In genomic region chr12:123897221-123897620, GRCh38 we compare ENCODE assay signal across 19 cellular contexts.
DNase-seq lines count a peak whose midpoint lies in the region; ATAC-seq, FAIRE-seq and TF ChIP-seq lines count a peak whose summit lies in the region.
"Had no signal": no experiment of that assay in that cellular context is flagged by ENCODE, and none has a peak within 500 bp of the region (broad histone marks: within the 10 kb centered on the region; RNA-seq: fewer than 3 reads in every experiment).

No MANE protein-coding gene starts in this region.

- no peaks in the 10 kb centered on the region for H3K36me3 ChIP-seq in kidney epithelial cell (ENCODE audit: control insufficient read depth, insufficient read depth, low read length)
- no peaks in the 10 kb centered on the region for H3K36me3 ChIP-seq in small intestine (ENCODE audit: control insufficient read depth in 2 of 2, insufficient read depth in 2 of 2, low read length in 2 of 2)
- no peaks in the 10 kb centered on the region for H3K36me3 ChIP-seq in right atrium auricular region
- H3K36me3 ChIP-seq: esophagus squamous epithelium had no signal

- ATAC-seq in GM21529 (IDR thresholded peaks at IDR 0.05; ENCODE audit: unreplicated experiment): no peak
- ATAC-seq: Right ventricle myocardium inferior had no signal

- H3K27me3 ChIP-seq in kidney epithelial cell (ENCODE audit: control insufficient read depth, insufficient read depth, low read length): no peaks in the 10 kb centered on the region
- H3K27me3 ChIP-seq in small intestine (ENCODE audit: control insufficient read depth in 2 of 2, insufficient read depth in 2 of 2, low read length in 2 of 2): no peaks in the 10 kb centered on the region
- no peaks in the 10 kb centered on the region for H3K27me3 ChIP-seq in right atrium auricular region

- TF ChIP-seq CTCF in AG09309 (IDR thresholded peaks at IDR 0.05; ENCODE audit: control insufficient read depth, insufficient read depth, low read depth, low read length, missing control alignments) (no peak), astrocyte of the spinal cord (IDR thresholded peaks at IDR 0.05; ENCODE audit: low read depth, low read length) (no peak), kidney epithelial cell (IDR thresholded peaks at IDR 0.05; ENCODE audit: insufficient read depth, low read length, poor library complexity, severe bottlenecking) (no peak), right atrium auricular region (IDR thresholded peaks at IDR 0.05) (no peak)

- in situ Hi-C loops in astrocyte of the spinal cord (cut with HindIII; ENCODE audit: low sequenced_read_pairs): no loop called here

- H3K9me3 ChIP-seq in small intestine (ENCODE audit: control insufficient read depth, low read depth) (no peaks in the 10 kb centered on the region), right atrium auricular region (no peaks in the 10 kb centered on the region)
- H3K9me3 ChIP-seq: esophagus squamous epithelium had no signal

- no peak overlapping the region for H3K27ac ChIP-seq in small intestine (ENCODE audit: low read depth in 1 of 2, low read length in 1 of 2)
- no peak overlapping the region for H3K27ac ChIP-seq in right atrium auricular region
- H3K27ac ChIP-seq: C4-2B, esophagus squamous epithelium, parathyroid adenoma had no signal

- DNase-seq in AG09309 (ENCODE audit: low read depth) (peak; percentile 61), LoVo (ENCODE audit: low spot score) (peak; percentile 73), astrocyte of the spinal cord (ENCODE audit: low read depth, low spot score) (peak; percentile 80), kidney epithelial cell (ENCODE audit: low read depth) (peak; percentile 49), small intestine (no peak), right atrium auricular region (ENCODE audit: low spot score) (no peak)
- DNase-seq in activated CD8-positive, alpha-beta memory T cell treated with anti-CD3 and anti-CD28 coated beads, Interleukin-2, amount 50 U/mL, for 48 hours: no peak
- DNase-seq: activated naive CD4-positive, alpha-beta T cell treated with Interleukin-2 at 50 U/mL for 16 hours; esophagus squamous epithelium; H7; NCI-H1436 treated with DMSO at 0.1 percent for 48 hours; NCI-H69; stimulated activated CD4-positive, alpha-beta T cell treated with anti-CD3 and anti-CD28 coated beads, Interleukin-1b, Interleukin-23, amount 100 ng/mL, for 48 hours had no signal

- H3K4me3 ChIP-seq in AG09309 (ENCODE audit: control insufficient read depth, low read depth, low read length) (peak overlapping the region; percentile 24), astrocyte of the spinal cord (ENCODE audit: low read depth, low read length) (no peak overlapping the region), kidney epithelial cell (ENCODE audit: low read depth, low read length) (no peak overlapping the region), small intestine (ENCODE audit: low read depth in 1 of 2, low read length in 2 of 2) (no peak overlapping the region), right atrium auricular region (no peak overlapping the region)
- H3K4me3 ChIP-seq: esophagus squamous epithelium had no signal

- H3K4me1 ChIP-seq in small intestine (ENCODE audit: control insufficient read depth in 2 of 2, insufficient read depth in 1 of 2, low read depth in 1 of 2, low read length in 1 of 2) (no peaks in the 10 kb centered on the region), right atrium auricular region (no peaks in the 10 kb centered on the region)
- H3K4me1 ChIP-seq: esophagus squamous epithelium, parathyroid adenoma had no signal

- FAIRE-seq in small intestine (lab: Jason Lieb, UNC): no peak
- FAIRE-seq: colon, GM18507 had no signal

- 81 to 88% (median 85%) methylated on average over 5 of the region's 5 CpGs for WGBS in small intestine, 3 donors

Comparison
In these comparisons a context has a peak if more than half of its experiments do, and no peak if none do; other contexts are left out.
1. DNase-seq: peak in AG09309 (single experiment), LoVo (single experiment), astrocyte of the spinal cord (single experiment) and kidney epithelial cell (single experiment); none in small intestine (single experiment), right atrium auricular region (single experiment) and activated CD8-positive, alpha-beta memory T cell treated with anti-CD3 and anti-CD28 coated beads, Interleukin-2, amount 50 U/mL, for 48 hours (single experiment).